In genomic region chr14:100372357-100373048, GRCh38 we compare ENCODE assay signal across 1 cellular context.
TF ChIP-seq lines count a peak whose summit lies in the region.

No MANE protein-coding gene starts in this region.

TF ChIP-seq in K562, 482 proteins besides CTCF, POLR2A, EP300 and RAD21:
- TF ChIP-seq, protein P1, sequence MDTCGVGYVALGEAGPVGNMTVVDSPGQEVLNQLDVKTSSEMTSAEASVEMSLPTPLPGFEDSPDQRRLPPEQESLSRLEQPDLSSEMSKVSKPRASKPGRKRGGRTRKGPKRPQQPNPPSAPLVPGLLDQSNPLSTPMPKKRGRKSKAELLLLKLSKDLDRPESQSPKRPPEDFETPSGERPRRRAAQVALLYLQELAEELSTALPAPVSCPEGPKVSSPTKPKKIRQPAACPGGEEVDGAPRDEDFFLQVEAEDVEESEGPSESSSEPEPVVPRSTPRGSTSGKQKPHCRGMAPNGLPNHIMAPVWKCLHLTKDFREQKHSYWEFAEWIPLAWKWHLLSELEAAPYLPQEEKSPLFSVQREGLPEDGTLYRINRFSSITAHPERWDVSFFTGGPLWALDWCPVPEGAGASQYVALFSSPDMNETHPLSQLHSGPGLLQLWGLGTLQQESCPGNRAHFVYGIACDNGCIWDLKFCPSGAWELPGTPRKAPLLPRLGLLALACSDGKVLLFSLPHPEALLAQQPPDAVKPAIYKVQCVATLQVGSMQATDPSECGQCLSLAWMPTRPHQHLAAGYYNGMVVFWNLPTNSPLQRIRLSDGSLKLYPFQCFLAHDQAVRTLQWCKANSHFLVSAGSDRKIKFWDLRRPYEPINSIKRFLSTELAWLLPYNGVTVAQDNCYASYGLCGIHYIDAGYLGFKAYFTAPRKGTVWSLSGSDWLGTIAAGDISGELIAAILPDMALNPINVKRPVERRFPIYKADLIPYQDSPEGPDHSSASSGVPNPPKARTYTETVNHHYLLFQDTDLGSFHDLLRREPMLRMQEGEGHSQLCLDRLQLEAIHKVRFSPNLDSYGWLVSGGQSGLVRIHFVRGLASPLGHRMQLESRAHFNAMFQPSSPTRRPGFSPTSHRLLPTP (IDR thresholded peaks at IDR 0.05; ENCODE audit: borderline replicate concordance, extremely low read depth, insufficient read length) = no peak
- TF ChIP-seq PBX2 (CRISPR knock-in tag; IDR thresholded peaks at IDR 0.05; ENCODE audit: low read depth) = no peak
- TF ChIP-seq PBX2 (tag; conservative IDR thresholded peaks at IDR 0.05; ENCODE audit: low read depth) = peak; percentile 69
- TF ChIP-seq ZHX1 (conservative IDR thresholded peaks at IDR 0.05; ENCODE audit: low read length) = no peak
- peak; percentile 72 for TF ChIP-seq MEIS2 (IDR thresholded peaks at IDR 0.05; ENCODE audit: partially characterized antibody)
- peak; percentile 59; the same call in 1 of the 2 replicates for TF ChIP-seq POLR2AphosphoS2 (IDR thresholded peaks at IDR 0.05; ENCODE audit: low read length)
- TF ChIP-seq MAX (CRISPR knock-in tag; IDR thresholded peaks at IDR 0.05) = no peak
- no peak for TF ChIP-seq MED1 (CRISPR knock-in tag; IDR thresholded peaks at IDR 0.05; ENCODE audit: borderline replicate concordance)
- TF ChIP-seq TRIM24 (IDR thresholded peaks at IDR 0.05) = no peak
- 0 out of 2 replicates have a peak, but pooled peaks have one; percentile 11 for TF ChIP-seq SMARCE1 (IDR thresholded peaks at IDR 0.05)
- peak; percentile 2 for TF ChIP-seq ZFP36 (IDR thresholded peaks at IDR 0.05; ENCODE audit: low read depth, low read length, partially characterized antibody)
- TF ChIP-seq, protein P2, sequence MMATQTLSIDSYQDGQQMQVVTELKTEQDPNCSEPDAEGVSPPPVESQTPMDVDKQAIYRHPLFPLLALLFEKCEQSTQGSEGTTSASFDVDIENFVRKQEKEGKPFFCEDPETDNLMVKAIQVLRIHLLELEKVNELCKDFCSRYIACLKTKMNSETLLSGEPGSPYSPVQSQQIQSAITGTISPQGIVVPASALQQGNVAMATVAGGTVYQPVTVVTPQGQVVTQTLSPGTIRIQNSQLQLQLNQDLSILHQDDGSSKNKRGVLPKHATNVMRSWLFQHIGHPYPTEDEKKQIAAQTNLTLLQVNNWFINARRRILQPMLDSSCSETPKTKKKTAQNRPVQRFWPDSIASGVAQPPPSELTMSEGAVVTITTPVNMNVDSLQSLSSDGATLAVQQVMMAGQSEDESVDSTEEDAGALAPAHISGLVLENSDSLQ (IDR thresholded peaks at IDR 0.05) = peak; percentile 47
- TF ChIP-seq, protein P3, sequence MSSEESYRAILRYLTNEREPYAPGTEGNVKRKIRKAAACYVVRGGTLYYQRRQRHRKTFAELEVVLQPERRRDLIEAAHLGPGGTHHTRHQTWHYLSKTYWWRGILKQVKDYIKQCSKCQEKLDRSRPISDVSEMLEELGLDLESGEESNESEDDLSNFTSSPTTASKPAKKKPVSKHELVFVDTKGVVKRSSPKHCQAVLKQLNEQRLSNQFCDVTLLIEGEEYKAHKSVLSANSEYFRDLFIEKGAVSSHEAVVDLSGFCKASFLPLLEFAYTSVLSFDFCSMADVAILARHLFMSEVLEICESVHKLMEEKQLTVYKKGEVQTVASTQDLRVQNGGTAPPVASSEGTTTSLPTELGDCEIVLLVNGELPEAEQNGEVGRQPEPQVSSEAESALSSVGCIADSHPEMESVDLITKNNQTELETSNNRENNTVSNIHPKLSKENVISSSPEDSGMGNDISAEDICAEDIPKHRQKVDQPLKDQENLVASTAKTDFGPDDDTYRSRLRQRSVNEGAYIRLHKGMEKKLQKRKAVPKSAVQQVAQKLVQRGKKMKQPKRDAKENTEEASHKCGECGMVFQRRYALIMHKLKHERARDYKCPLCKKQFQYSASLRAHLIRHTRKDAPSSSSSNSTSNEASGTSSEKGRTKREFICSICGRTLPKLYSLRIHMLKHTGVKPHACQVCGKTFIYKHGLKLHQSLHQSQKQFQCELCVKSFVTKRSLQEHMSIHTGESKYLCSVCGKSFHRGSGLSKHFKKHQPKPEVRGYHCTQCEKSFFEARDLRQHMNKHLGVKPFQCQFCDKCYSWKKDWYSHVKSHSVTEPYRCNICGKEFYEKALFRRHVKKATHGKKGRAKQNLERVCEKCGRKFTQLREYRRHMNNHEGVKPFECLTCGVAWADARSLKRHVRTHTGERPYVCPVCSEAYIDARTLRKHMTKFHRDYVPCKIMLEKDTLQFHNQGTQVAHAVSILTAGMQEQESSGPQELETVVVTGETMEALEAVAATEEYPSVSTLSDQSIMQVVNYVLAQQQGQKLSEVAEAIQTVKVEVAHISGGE (CRISPR knock-in tag; IDR thresholded peaks at IDR 0.05) = peak in 1 of 3 experiments; percentile 33; a peak in 1 of 6 replicates
- TF ChIP-seq NFE2L1 (tag; IDR thresholded peaks at IDR 0.05; ENCODE audit: borderline replicate concordance, low read depth) = no peak
- peak; percentile 36; the same call in 1 of the 2 replicates for TF ChIP-seq SUPT5H (IDR thresholded peaks at IDR 0.05)
- TF ChIP-seq ZNF316 (IDR thresholded peaks at IDR 0.05) = no peak
- TF ChIP-seq ZKSCAN3 (CRISPR knock-in tag; IDR thresholded peaks at IDR 0.05) = no peak
- 0 out of 2 replicates have a peak, but pooled peaks have one; percentile 3 for TF ChIP-seq POLR2AphosphoS5 (IDR thresholded peaks at IDR 0.05; ENCODE audit: control insufficient read depth, insufficient read depth, low read depth, low read length)
TF ChIP-seq in K562: peak in this region for 9.
